9 cellular contexts compared by ENCODE assay signal in genomic region chr11:107018902-107019493, GRCh38.
DNase-seq lines count a peak whose midpoint lies in the region; ATAC-seq, FAIRE-seq and TF ChIP-seq lines count a peak whose summit lies in the region.
"Had no signal": no experiment of that assay in that cellular context is flagged by ENCODE, and none has a peak within 500 bp of the region (broad histone marks: within the 10 kb centered on the region; RNA-seq: fewer than 3 reads in every experiment).

No MANE protein-coding gene starts in this region.

- CTCF ChIA-PET in HEK293 (lab: Yijun Ruan, JAX): interaction anchor here (0.7 to 0.8 kb wide), 2 partner anchors 15 to 19 kb away, joined by 3 to 4 read pairs; no protein-coding TSS in a partner anchor

- no peaks in the 10 kb centered on the region for H3K36me3 ChIP-seq in HEK293 (ENCODE audit: control insufficient read depth in 2 of 2, insufficient read depth in 1 of 2, low read length in 2 of 2)

- no peak for TF ChIP-seq CTCF in HEK293 (tag by site-specific recombination; IDR thresholded peaks at IDR 0.05)

- H3K4me3 ChIP-seq in HEK293 (ENCODE audit: low read depth, low read length): peak overlapping the region; percentile 76

- peaks cover 4% of the 10 kb centered on the region; the same call in 1 of the 2 replicates for H3K4me1 ChIP-seq in HEK293 (ENCODE audit: control insufficient read depth, insufficient read depth, low read length)

- no peaks in the 10 kb centered on the region for H3K9me3 ChIP-seq in HEK293 (ENCODE audit: control insufficient read depth, insufficient read depth, low read depth, low read length)

- POLR2A ChIA-PET in HEK293 (lab: Yijun Ruan, JAX): interaction anchor here (0.6 to 0.7 kb wide), 2 partner anchors 12 to 44 kb away, joined by 3 to 5 read pairs; no protein-coding TSS in a partner anchor

- DNase-seq in AG08396 (ENCODE audit: low spot score) (peak; percentile 77), UCSD-AML1 (lab: John Stamatoyannopoulos, UW; ENCODE audit: unreplicated experiment) (peak; percentile 9), fibroblast of gingiva (ENCODE audit: low read depth) (peak; percentile 41), middle frontal gyrus (ENCODE audit: extremely low spot score, low spot score) (peak; percentile 42), urothelium cell line (ENCODE audit: low spot score) (peak; percentile 84), putamen (ENCODE audit: low spot score) (no peak)

- FAIRE-seq in urothelium cell line (lab: Jason Lieb, UNC): peak; percentile 52

- peak overlapping the region; percentile 24; the same call in 1 of the 2 replicates for H3K27ac ChIP-seq in HEK293 (ENCODE audit: extremely low read depth, low read depth, low read length)
- H3K27ac ChIP-seq: epithelial cell of prostate had no signal

- ATAC-seq in HG02840 (IDR thresholded peaks at IDR 0.05; ENCODE audit: low FRiP score, unreplicated experiment): no peak

TF ChIP-seq in HEK293, 187 proteins besides CTCF, POLR2A, EP300 and RAD21:
- peak; percentile 89 for TF ChIP-seq REST (tag by site-specific recombination; IDR thresholded peaks at IDR 0.05)
- no peak for TF ChIP-seq ZBTB11 (tag by site-specific recombination; conservative IDR thresholded peaks at IDR 0.05; ENCODE audit: low read depth)
